2 cellular contexts compared by ENCODE assay signal in genomic region chr9:129834489-129835127, GRCh38.
TF ChIP-seq lines count a peak whose summit lies in the region.

No MANE protein-coding gene starts in this region.

TF ChIP-seq in WTC11, 78 proteins besides CTCF, POLR2A, EP300 and RAD21:
- no peak for TF ChIP-seq TP53 (CRISPR knock-in tag; IDR thresholded peaks at IDR 0.05)
- TF ChIP-seq, protein P1, sequence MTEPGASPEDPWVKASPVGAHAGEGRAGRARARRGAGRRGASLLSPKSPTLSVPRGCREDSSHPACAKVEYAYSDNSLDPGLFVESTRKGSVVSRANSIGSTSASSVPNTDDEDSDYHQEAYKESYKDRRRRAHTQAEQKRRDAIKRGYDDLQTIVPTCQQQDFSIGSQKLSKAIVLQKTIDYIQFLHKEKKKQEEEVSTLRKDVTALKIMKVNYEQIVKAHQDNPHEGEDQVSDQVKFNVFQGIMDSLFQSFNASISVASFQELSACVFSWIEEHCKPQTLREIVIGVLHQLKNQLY (CRISPR knock-in tag; IDR thresholded peaks at IDR 0.05), result 0 out of 2 replicates have a peak, but pooled peaks have one; percentile 19

TF ChIP-seq in H1, 55 proteins besides CTCF, POLR2A, EP300 and RAD21:
- TF ChIP-seq NANOG (IDR thresholded peaks at IDR 0.05; ENCODE audit: insufficient read depth, low read depth, low read length, poor library complexity, severe bottlenecking), result no peak
- peak; percentile 92 for TF ChIP-seq SAP30 (IDR thresholded peaks at IDR 0.05; ENCODE audit: insufficient read depth, insufficient replicate concordance, low read length)
